Comparison of ENCODE assay signal across 17 cellular contexts in genomic region chr12:57612711-57613426, GRCh38. TPM values are rescaled to one million over a fixed set of nuclear protein-coding genes. Genes with fewer than 3 reads are reported as not detected.
DNase-seq lines count a peak whose midpoint lies in the region; ATAC-seq and TF ChIP-seq lines count a peak whose summit lies in the region.
"Had no signal": no experiment of that assay in that cellular context is flagged by ENCODE, and none has a peak within 500 bp of the region (broad histone marks: within the 10 kb centered on the region; RNA-seq: fewer than 3 reads in every experiment).

No MANE protein-coding gene starts in this region.

- intact Hi-C loops in esophagus muscularis mucosa (cut with DNase I) = no loop called here

- H3K4me2 ChIP-seq in Loucy (ENCODE audit: low read depth, low read length, poor library complexity, severe bottlenecking) (peak overlapping the region; percentile 59), smooth muscle cell (peak overlapping the region; percentile 95)

- H3K4me1 ChIP-seq in Loucy (ENCODE audit: insufficient read depth, low read length, poor library complexity, severe bottlenecking) (peaks cover 27% of the 10 kb centered on the region), esophagus muscularis mucosa (peaks cover 50 to 87% (median 84%) of the 10 kb centered on the region in 4 donors), smooth muscle cell (ENCODE audit: low read depth) (peaks cover 17% of the 10 kb centered on the region)
- H3K4me1 ChIP-seq: Caco-2, colonic mucosa, pancreas had no signal

- H3K27ac ChIP-seq in esophagus muscularis mucosa (replicated peaks in 1 of 4) (peak overlapping the region; percentile 95 to 99 (median 96)), smooth muscle cell (ENCODE audit: low read depth) (no peak overlapping the region)
- H3K27ac ChIP-seq: colonic mucosa, pancreas, spleen had no signal

- TF ChIP-seq EP300 in esophagus muscularis mucosa (IDR thresholded peaks at IDR 0.05) = no peak

- no peaks in the 10 kb centered on the region for H3K79me2 ChIP-seq in Loucy (ENCODE audit: insufficient read depth, low read length)
- H3K79me2 ChIP-seq in smooth muscle cell (ENCODE audit: low read depth) = no peaks in the 10 kb centered on the region

- no peak overlapping the region for H2AFZ ChIP-seq in Loucy (ENCODE audit: low read length)
- no peak overlapping the region for H2AFZ ChIP-seq in smooth muscle cell (ENCODE audit: low read depth)

- H3K9me2 ChIP-seq in Loucy (replicated peaks; ENCODE audit: low read depth, low read length) = no peaks in the 10 kb centered on the region

- TF ChIP-seq POLR2A in esophagus muscularis mucosa (IDR thresholded peaks at IDR 0.05; ENCODE audit: low read depth) = no peak

- WGBS in esophagus muscularis mucosa = 80% methylated on average over 8 of the region's 10 CpGs
- 97% methylated on average over 10 of the region's 10 CpGs for WGBS in smooth muscle cell (ENCODE audit: low lambda C conversion rate)

- no peaks in the 10 kb centered on the region for H3F3A ChIP-seq in Loucy (ENCODE audit: low read depth)
- H3F3A ChIP-seq in smooth muscle cell (ENCODE audit: low read depth) = peaks cover 17% of the 10 kb centered on the region

- H3K27me3 ChIP-seq in Loucy (ENCODE audit: insufficient read depth, low read length, poor library complexity, severe bottlenecking) (no peaks in the 10 kb centered on the region), esophagus muscularis mucosa (peaks cover 0 to 17% (median 0%) of the 10 kb centered on the region in 4 donors), smooth muscle cell (ENCODE audit: low read depth) (peaks cover 7% of the 10 kb centered on the region)
- H3K27me3 ChIP-seq: pancreas had no signal

- H3K36me3 ChIP-seq in Loucy (ENCODE audit: insufficient read depth, low read length) = no peaks in the 10 kb centered on the region
- peaks cover 11 to 60% (median 30%) of the 10 kb centered on the region in 4 donors for H3K36me3 ChIP-seq in esophagus muscularis mucosa
- no peaks in the 10 kb centered on the region for H3K36me3 ChIP-seq in smooth muscle cell (ENCODE audit: low read depth)
- H3K36me3 ChIP-seq: colonic mucosa, pancreas had no signal

- H4K20me1 ChIP-seq in Loucy (ENCODE audit: insufficient read depth, low read length, poor library complexity, severe bottlenecking) (no peaks in the 10 kb centered on the region), smooth muscle cell (ENCODE audit: low read depth) (peaks cover 4% of the 10 kb centered on the region)

- H3K9me3 ChIP-seq in Loucy (ENCODE audit: insufficient read depth, low read depth, low read length) (no peaks in the 10 kb centered on the region), esophagus muscularis mucosa (no peaks in the 10 kb centered on the region), smooth muscle cell (replicated peaks; ENCODE audit: low read depth) (no peaks in the 10 kb centered on the region)
- H3K9me3 ChIP-seq: Caco-2, colonic mucosa, pancreas, spleen had no signal

- H3K9ac ChIP-seq in Loucy (ENCODE audit: low read depth, low read length, poor library complexity, severe bottlenecking) (peak overlapping the region; percentile 91), smooth muscle cell (ENCODE audit: low read depth) (no peak overlapping the region)

- H3K4me3 ChIP-seq in Loucy (ENCODE audit: low read length, poor library complexity, severe bottlenecking) = peak overlapping the region; percentile 85
- peak overlapping the region; percentile 67 to 93 (median 85) for H3K4me3 ChIP-seq in esophagus muscularis mucosa
- no peak overlapping the region for H3K4me3 ChIP-seq in smooth muscle cell
- H3K4me3 ChIP-seq: colonic mucosa had no signal

- DNase-seq in activated effector memory CD4-positive, alpha-beta T cell treated with anti-CD3 and anti-CD28 coated beads, Interleukin-2, amount 50 U/mL, for 16 hours = peak; percentile 42
- DNase-seq in activated effector memory CD4-positive, alpha-beta T cell treated with Interleukin-2 at 50 U/mL for 16 hours = no peak
- DNase-seq in esophagus muscularis mucosa (ENCODE audit: extremely low spot score) = no peak
- DNase-seq in smooth muscle cell (lab: John Stamatoyannopoulos, UW; ENCODE audit: unreplicated experiment) = no peak
- no peak for DNase-seq in NCI-H1930 (lab: John Stamatoyannopoulos, UW)
- DNase-seq: activated CD4-positive, alpha-beta memory T cell treated with anti-CD3 and anti-CD28 coated beads for 36 hours; Caco-2; colonic mucosa; GF-D8; NCI-H526; pancreas; PC-3; spleen; stimulated activated naive B cell treated with anti-CD40 and anti-IgM and Interleukin-4, amounts not matched to agents 10 μg/mL and 1 μg/mL and 100 μg/mL, for 72 hours had no signal

- ATAC-seq in activated CD4-positive, CD25-positive, alpha-beta regulatory T cell treated with anti-CD3 and anti-CD28 coated beads, Interleukin-2, amount 50 U/mL, for 24 hours = no peak
- no peak for ATAC-seq in GM18907 (IDR thresholded peaks at IDR 0.05; ENCODE audit: unreplicated experiment)
- ATAC-seq: pancreas; PC-3; stimulated activated naive B cell treated with anti-CD40 and anti-IgM and Interleukin-4, amounts not matched to agents 10 μg/mL and 1 μg/mL and 100 μg/mL, for 72 hours had no signal

- TF ChIP-seq CTCF in Loucy (conservative IDR thresholded peaks at IDR 0.05; ENCODE audit: low read length) (no peak), esophagus muscularis mucosa (IDR thresholded peaks at IDR 0.05) (no peak), smooth muscle cell (IDR thresholded peaks at IDR 0.05; ENCODE audit: borderline replicate concordance, insufficient read depth, poor library complexity, severe bottlenecking) (no peak)

RNA-seq across cellular contexts. Expression of gene ARHGEF25, which starts 1.6 kb away (rescaled TPM):
- total RNA-seq in esophagus muscularis mucosa (100 to 1,000 TPM in 3 of 4 donors, 10 to 100 TPM in 1; 77.7 to 133 (median 111) TPM), smooth muscle cell (13.9 and 18.5 TPM in 2 replicates)
- 1.5 and 3.8 TPM in 2 replicates for polyA plus RNA-seq in smooth muscle cell

RNA-seq across cellular contexts. Expression of gene DTX3, which starts 8.2 kb away (rescaled TPM):
- total RNA-seq in esophagus muscularis mucosa = 10 to 100 TPM; 39.0 to 68.6 (median 46.8) TPM
- total RNA-seq in smooth muscle cell = 28.9 and 29.4 TPM in 2 replicates
- 43.0 and 48.2 TPM in 2 replicates for polyA plus RNA-seq in smooth muscle cell

RNA-seq across cellular contexts. Expression of gene B4GALNT1, which starts 20.1 kb away (rescaled TPM):
- total RNA-seq in esophagus muscularis mucosa (10 to 100 TPM in 2 of 4 donors, 1 to 10 TPM in 2; 2.8 to 10.9 (median 7.3) TPM), smooth muscle cell (1.7 and 1.8 TPM in 2 replicates)
- polyA plus RNA-seq in smooth muscle cell = 2.1 and 5.6 TPM in 2 replicates

RNA-seq across cellular contexts. Expression of gene PIP4K2C, which starts 21.9 kb away (rescaled TPM):
- total RNA-seq in esophagus muscularis mucosa (10 to 100 TPM; 22.7 to 30.7 (median 29.0) TPM), smooth muscle cell (39.5 and 53.8 TPM in 2 replicates)
- polyA plus RNA-seq in smooth muscle cell = 33.3 and 41.1 TPM in 2 replicates
